23 cellular contexts compared by ENCODE assay signal in the genomic region with DNA sequence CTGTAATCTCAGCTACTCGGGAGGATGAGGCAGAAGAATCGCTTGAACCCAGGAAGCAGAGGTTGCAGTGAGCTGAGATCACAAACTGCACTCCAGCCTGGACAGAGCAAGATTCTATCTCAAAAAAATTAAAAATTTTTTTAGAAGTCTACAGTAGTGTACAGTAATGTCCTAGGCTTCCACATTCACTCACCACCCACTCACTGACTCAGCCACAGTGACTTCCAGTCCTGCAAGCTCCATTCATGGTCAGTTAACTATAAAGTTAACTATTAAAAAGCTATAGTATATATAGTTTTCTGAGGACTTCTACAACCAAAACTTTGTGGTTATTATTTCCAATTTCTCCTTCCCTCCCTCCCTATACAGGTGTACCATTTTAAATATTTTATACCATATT. TPM values are rescaled to one million over a fixed set of nuclear protein-coding genes. Genes with fewer than 3 reads are reported as not detected.
DNase-seq lines count a peak whose midpoint lies in the region; ATAC-seq and TF ChIP-seq lines count a peak whose summit lies in the region.
"Had no signal": no experiment of that assay in that cellular context is flagged by ENCODE, and none has a peak within 500 bp of the region (broad histone marks: within the 10 kb centered on the region; RNA-seq: fewer than 3 reads in every experiment).

No MANE protein-coding gene starts in this region.

- no peaks in the 10 kb centered on the region for H3K36me3 ChIP-seq in breast epithelium
- no peaks in the 10 kb centered on the region for H3K36me3 ChIP-seq in adipocyte (ENCODE audit: control insufficient read depth, insufficient read depth, low read length, severe bottlenecking)
- H3K36me3 ChIP-seq in left lung, result no peaks in the 10 kb centered on the region

- no peak overlapping the region for H3K9ac ChIP-seq in adipocyte (ENCODE audit: low read length)

- H3K4me3 Mint-ChIP-seq in MCF 10A (ENCODE audit: unreplicated experiment), result no peak overlapping the region
- H3K4me3 Mint-ChIP-seq: activated CD8-positive, alpha-beta T cell treated with anti-CD3 and anti-CD28 coated beads, Interleukin-2, amount 10 ng/mL, durations not matched to agents 7 days and 5 days; activated naive CD8-positive, alpha-beta T cell treated with anti-CD3 and anti-CD28 coated beads, Interleukin-2, amount 10 ng/mL, durations not matched to agents 7 days and 5 days; activated T-helper 1 cell treated with anti-CD3 and anti-CD28 coated beads, Interleukin-12 subunit alpha, Interleukin-12 subunit beta, Interleukin-2, Interleukin-4 antibody, amounts not matched to agents 30 ng/mL and 10 ng/mL and 1 ng/mL, durations not matched to agents 14 hours and 24 hours and 36 hours; CD4-positive, alpha-beta T cell; endodermal cell; GM23338; immature natural killer cell; nephron had no signal

- intact Hi-C loops in MCF 10A (cut with micrococcal nuclease), result no loop called here
- intact Hi-C loops in breast epithelium (cut with DNase I; ENCODE audit: low total_unique reads), result no loop called here
- intact Hi-C loops in posterior vena cava (cut with DNase I), result no loop called here
- intact Hi-C loops in left lung (cut with DNase I), result no loop called here

- H3K9me3 Mint-ChIP-seq in MCF 10A (ENCODE audit: unreplicated experiment), result no peaks in the 10 kb centered on the region
- H3K9me3 Mint-ChIP-seq: activated naive CD8-positive, alpha-beta T cell treated with anti-CD3 and anti-CD28 coated beads, Interleukin-2, amount 10 ng/mL, durations not matched to agents 7 days and 5 days; activated T-helper 1 cell treated with anti-CD3 and anti-CD28 coated beads, Interleukin-12 subunit alpha, Interleukin-12 subunit beta, Interleukin-2, Interleukin-4 antibody, amounts not matched to agents 30 ng/mL and 10 ng/mL and 1 ng/mL, durations not matched to agents 14 hours and 24 hours and 36 hours; CD4-positive, alpha-beta T cell; endodermal cell; GM23338; immature natural killer cell; nephron had no signal

- TF ChIP-seq CTCF in MCF 10A (IDR thresholded peaks at IDR 0.05; ENCODE audit: unreplicated experiment), result no peak
- no peak for TF ChIP-seq CTCF in breast epithelium (IDR thresholded peaks at IDR 0.05)
- TF ChIP-seq CTCF in left lung (IDR thresholded peaks at IDR 0.05), result no peak

- no peak for TF ChIP-seq POLR2A in breast epithelium (IDR thresholded peaks at IDR 0.05)

- no TSS peak for BruUV-seq in MCF 10A (replicated peaks; lab: Mats Ljungman, UMichigan)

- H3K27me3 ChIP-seq in breast epithelium (no peaks in the 10 kb centered on the region), adipocyte (replicated peaks; ENCODE audit: control insufficient read depth, insufficient read depth, low read length) (no peaks in the 10 kb centered on the region), left lung (no peaks in the 10 kb centered on the region)

- no peak overlapping the region for H3K27ac ChIP-seq in breast epithelium
- H3K27ac ChIP-seq in left lung, result no peak overlapping the region
- H3K27ac ChIP-seq: 22Rv1, VCaP had no signal

- peaks cover 9% of the 10 kb centered on the region for H3K4me1 Mint-ChIP-seq in MCF 10A (ENCODE audit: insufficient read depth, unreplicated experiment)
- H3K4me1 Mint-ChIP-seq: activated naive CD8-positive, alpha-beta T cell treated with anti-CD3 and anti-CD28 coated beads, Interleukin-2, amount 10 ng/mL, durations not matched to agents 7 days and 5 days; endodermal cell; GM23338; immature natural killer cell; nephron had no signal

- H3K27ac Mint-ChIP-seq in MCF 10A (ENCODE audit: low read depth, unreplicated experiment), result no peak overlapping the region
- H3K27ac Mint-ChIP-seq: activated CD8-positive, alpha-beta T cell treated with anti-CD3 and anti-CD28 coated beads, Interleukin-2, amount 10 ng/mL, durations not matched to agents 7 days and 5 days; activated naive CD8-positive, alpha-beta T cell treated with anti-CD3 and anti-CD28 coated beads, Interleukin-2, amount 10 ng/mL, durations not matched to agents 7 days and 5 days; activated T-helper 1 cell treated with anti-CD3 and anti-CD28 coated beads, Interleukin-12 subunit alpha, Interleukin-12 subunit beta, Interleukin-2, Interleukin-4 antibody, amounts not matched to agents 30 ng/mL and 10 ng/mL and 1 ng/mL, durations not matched to agents 14 hours and 24 hours and 36 hours; CD4-positive, alpha-beta T cell; endodermal cell; GM23338; immature natural killer cell; nephron had no signal

- ATAC-seq in left lung, result no peak
- ATAC-seq: activated CD8-positive, alpha-beta T cell treated with anti-CD3 and anti-CD28 coated beads, Interleukin-2, amount 10 ng/mL, durations not matched to agents 7 days and 5 days; GM23338 had no signal

- CTCF ChIA-PET in MCF 10A (lab: Yijun Ruan, JAX), result interaction anchor here (1.3 to 1.6 kb wide), 2 partner anchors 17 to 223 kb away, joined by 4 read pairs; no protein-coding TSS in a partner anchor

- H3K9me3 ChIP-seq in breast epithelium (no peaks in the 10 kb centered on the region), adipocyte (ENCODE audit: control insufficient read depth, low read length) (no peaks in the 10 kb centered on the region), left lung (no peaks in the 10 kb centered on the region)

- no peaks in the 10 kb centered on the region for H3K27me3 Mint-ChIP-seq in MCF 10A (ENCODE audit: insufficient read depth, unreplicated experiment)
- H3K27me3 Mint-ChIP-seq: activated naive CD8-positive, alpha-beta T cell treated with anti-CD3 and anti-CD28 coated beads, Interleukin-2, amount 10 ng/mL, durations not matched to agents 7 days and 5 days; CD4-positive, alpha-beta T cell had no signal

- DNase-seq in MCF 10A (ENCODE audit: unreplicated experiment) (peak; percentile 5), breast epithelium (ENCODE audit: low spot score in 2 of 2) (no peak), adipocyte (ENCODE audit: low read depth) (peak; percentile 60), fibroblast of peridontal ligament (ENCODE audit: extremely low read depth) (peak; percentile 36), stromal cell of bone marrow (ENCODE audit: low read depth) (peak; percentile 56), posterior vena cava (ENCODE audit: low spot score) (no peak), left lung (no peak), NCI-H1105 treated with DMSO at 0.1 percent for 48 hours (lab: John Stamatoyannopoulos, UW) (no peak)
- DNase-seq: activated CD8-positive, alpha-beta T cell treated with anti-CD3 and anti-CD28 coated beads, Interleukin-2, amount 10 ng/mL, durations not matched to agents 7 days and 5 days; activated naive CD8-positive, alpha-beta T cell treated with anti-CD3 and anti-CD28 coated beads, Interleukin-2, amount 10 ng/mL, durations not matched to agents 7 days and 5 days; CD4-positive, alpha-beta T cell; cerebellar nuclear complex; endodermal cell; immature natural killer cell; NCI-H1930; NCI-H526 had no signal

- peaks cover 7% of the 10 kb centered on the region for H3K36me3 Mint-ChIP-seq in MCF 10A (ENCODE audit: insufficient read depth, unreplicated experiment)

- POLR2A ChIA-PET in MCF 10A (lab: Yijun Ruan, JAX), result no interaction called here

- H3K4me1 ChIP-seq in breast epithelium, result no peaks in the 10 kb centered on the region
- H3K4me1 ChIP-seq in adipocyte (ENCODE audit: control insufficient read depth, insufficient read depth, low read length), result peaks cover 4% of the 10 kb centered on the region
- H3K4me1 ChIP-seq in left lung, result no peaks in the 10 kb centered on the region

- H3K4me3 ChIP-seq in breast epithelium, result no peak overlapping the region
- no peak overlapping the region for H3K4me3 ChIP-seq in adipocyte (ENCODE audit: low read length)
- no peak overlapping the region for H3K4me3 ChIP-seq in left lung
- H3K4me3 ChIP-seq: GM23338 had no signal

RNA-seq across cellular contexts. Expression of gene NEUROG2, which starts 34.7 kb away (rescaled TPM):
- total RNA-seq in MCF 10A (2022) (not detected in 2 replicates), breast epithelium (under 1 TPM in 2 of 3 donors, not detected in 1; 0.29 to 0.33 TPM), posterior vena cava (not detected), left lung (not detected)
- total RNA-seq: activated CD8-positive, alpha-beta T cell treated with anti-CD3 and anti-CD28 coated beads, Interleukin-2, amount 10 ng/mL, durations not matched to agents 7 days and 5 days; activated naive CD8-positive, alpha-beta T cell treated with anti-CD3 and anti-CD28 coated beads, Interleukin-2, amount 10 ng/mL, durations not matched to agents 7 days and 5 days; CD4-positive, alpha-beta T cell; glomerular endothelial cell; GM23338; urinary bladder had no signal

Comparison
In these comparisons a context has a peak if more than half of its experiments do, and no peak if none do; other contexts are left out.
1. DNase-seq: peak in MCF 10A (single experiment), adipocyte (single experiment), fibroblast of peridontal ligament (single experiment) and stromal cell of bone marrow (single experiment); none in breast epithelium (0 of 2), posterior vena cava (single experiment), left lung (0 of 2) and NCI-H1105 treated with DMSO at 0.1 percent for 48 hours (single experiment).